30 cellular contexts compared by ENCODE assay signal in the genomic region with DNA sequence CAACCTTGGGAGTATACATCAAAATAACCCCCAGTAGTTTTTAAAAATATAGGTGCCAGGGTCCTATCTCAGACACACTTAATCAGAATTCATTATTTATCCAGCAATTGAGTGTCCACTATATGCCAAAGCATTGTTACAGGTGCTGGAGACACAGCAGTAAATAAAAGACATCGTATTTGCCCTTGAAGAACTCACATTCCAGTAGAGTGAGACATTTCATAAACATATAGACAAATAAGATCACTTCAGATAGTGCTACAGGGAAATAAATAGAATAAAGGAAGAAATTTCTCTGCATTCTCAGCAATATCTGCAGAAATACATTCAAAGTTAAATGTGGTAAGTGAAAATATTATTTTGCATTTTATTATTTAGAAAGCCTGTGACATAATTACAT.
"Had no signal": no experiment of that assay in that cellular context is flagged by ENCODE, and none has a peak within 500 bp of the region (broad histone marks: within the 10 kb centered on the region; RNA-seq: fewer than 3 reads in every experiment).

No MANE protein-coding gene starts in this region.

- H3K36me3 Mint-ChIP-seq: immature natural killer cell; stimulated activated naive B cell treated with anti-CD40 and anti-IgM and Interleukin-4, amounts not matched to agents 10 μg/mL and 1 μg/mL and 100 μg/mL, for 72 hours had no signal

- H3K4me3 Mint-ChIP-seq: immature natural killer cell; naive thymus-derived CD8-positive, alpha-beta T cell; nephron; neural crest cell; stimulated activated naive B cell treated with anti-CD40 and anti-IgM and Interleukin-4, amounts not matched to agents 10 μg/mL and 1 μg/mL and 100 μg/mL, for 72 hours had no signal

- H3K4me1 Mint-ChIP-seq: immature natural killer cell, nephron, neural crest cell had no signal

- H3K27ac Mint-ChIP-seq: immature natural killer cell; naive thymus-derived CD8-positive, alpha-beta T cell; nephron; stimulated activated naive B cell treated with anti-CD40 and anti-IgM and Interleukin-4, amounts not matched to agents 10 μg/mL and 1 μg/mL and 100 μg/mL, for 72 hours had no signal

- ATAC-seq: left colon; left lung; lower lobe of right lung; naive thymus-derived CD8-positive, alpha-beta T cell; pancreas; right cardiac atrium; sciatic nerve; stimulated activated naive B cell treated with anti-CD40 and anti-IgM and Interleukin-4, amounts not matched to agents 10 μg/mL and 1 μg/mL and 100 μg/mL, for 72 hours; stimulated activated naive CD8-positive, alpha-beta T cell treated with anti-CD3 and anti-CD28 coated beads, Interleukin-15, Interleukin-2, amounts not matched to agents 100 U/mL and 50 U/mL, for 24 hours had no signal

- H3K4me3 ChIP-seq: left lung, lower lobe of right lung, pancreas, prostate gland, skin epidermis, stomach, testis, thyroid gland, transverse colon, upper lobe of left lung, vagina had no signal

- H3K9me3 Mint-ChIP-seq: immature natural killer cell; naive thymus-derived CD8-positive, alpha-beta T cell; neural crest cell; stimulated activated naive B cell treated with anti-CD40 and anti-IgM and Interleukin-4, amounts not matched to agents 10 μg/mL and 1 μg/mL and 100 μg/mL, for 72 hours had no signal

- DNase-seq: immature natural killer cell; kidney; left colon; left lung; lower lobe of right lung; mammary epithelial cell; mesenchymal stem cell; naive thymus-derived CD8-positive, alpha-beta T cell; nucleus accumbens; pancreas; posterior cingulate gyrus; retina; right cardiac atrium; stimulated activated CD4-positive, alpha-beta T cell treated with anti-CD3 and anti-CD28 coated beads, Interleukin-12 subunit alpha, Interleukin-12 subunit beta, amount 100 ng/mL, for 4 hours; stimulated activated CD4-positive, alpha-beta T cell treated with anti-CD3 and anti-CD28 coated beads, Interleukin-15, amount 100 ng/mL, for 24 hours; stimulated activated CD4-positive, alpha-beta T cell treated with anti-CD3 and anti-CD28 coated beads, Interleukin-2, amount 100 ng/mL, for 24 hours; stimulated activated CD4-positive, alpha-beta T cell treated with anti-CD3 and anti-CD28 coated beads, Interleukin-4, amount 100 ng/mL, for 1 hour; stimulated activated naive B cell treated with anti-CD40 and anti-IgM and Interleukin-4, amounts not matched to agents 10 μg/mL and 1 μg/mL and 100 μg/mL, for 72 hours; stimulated activated naive CD8-positive, alpha-beta T cell treated with anti-CD3 and anti-CD28 coated beads, Interleukin-15, Interleukin-2, amounts not matched to agents 100 U/mL and 50 U/mL, for 24 hours; stomach; testis; thyroid gland; transverse colon; upper lobe of left lung had no signal

- H3K27me3 Mint-ChIP-seq: naive thymus-derived CD8-positive, alpha-beta T cell; stimulated activated naive B cell treated with anti-CD40 and anti-IgM and Interleukin-4, amounts not matched to agents 10 μg/mL and 1 μg/mL and 100 μg/mL, for 72 hours had no signal
